ENCODE assay signal across 2 cellular contexts in the genomic region with DNA sequence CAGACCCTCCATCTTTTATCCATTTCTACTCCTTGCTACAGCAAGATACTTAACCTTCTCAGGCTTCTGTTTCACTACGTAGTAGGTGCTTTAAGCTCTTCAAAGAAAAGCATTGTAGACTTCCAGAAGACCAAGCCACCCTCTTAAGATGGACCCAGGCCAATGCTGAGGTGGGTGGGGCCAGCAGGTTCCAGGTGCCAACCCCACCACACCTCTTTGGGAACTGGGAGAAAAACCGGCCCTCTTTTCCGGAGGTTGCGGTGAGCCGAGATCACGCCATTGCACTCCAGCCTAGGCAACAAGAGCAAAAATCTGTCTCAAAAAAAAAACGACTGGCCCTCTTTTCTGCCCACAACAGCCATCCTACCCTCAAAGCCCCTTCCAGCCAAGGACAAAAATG.
TF ChIP-seq lines count a peak whose summit lies in the region.

No MANE protein-coding gene starts in this region.

TF ChIP-seq in GM23338, 12 proteins besides CTCF, POLR2A, EP300 and RAD21:
- TF ChIP-seq POLR2AphosphoS5 (IDR thresholded peaks at IDR 0.05; ENCODE audit: low read depth) (no peak), EZH2phosphoT487 (IDR thresholded peaks at IDR 0.05; ENCODE audit: unreplicated experiment) (no peak), STAT1 (IDR thresholded peaks at IDR 0.05; ENCODE audit: unreplicated experiment) (no peak), CREB1 (CRISPR knock-in tag; IDR thresholded peaks at IDR 0.05; ENCODE audit: low read depth) (no peak), EZH2 (IDR thresholded peaks at IDR 0.05; ENCODE audit: low read depth, unreplicated experiment) (no peak), ZNF331 (CRISPR knock-in tag; IDR thresholded peaks at IDR 0.05; ENCODE audit: low read depth) (no peak), ZNF114 (CRISPR knock-in tag; IDR thresholded peaks at IDR 0.05) (no peak)
- TF ChIP-seq, protein P1, sequence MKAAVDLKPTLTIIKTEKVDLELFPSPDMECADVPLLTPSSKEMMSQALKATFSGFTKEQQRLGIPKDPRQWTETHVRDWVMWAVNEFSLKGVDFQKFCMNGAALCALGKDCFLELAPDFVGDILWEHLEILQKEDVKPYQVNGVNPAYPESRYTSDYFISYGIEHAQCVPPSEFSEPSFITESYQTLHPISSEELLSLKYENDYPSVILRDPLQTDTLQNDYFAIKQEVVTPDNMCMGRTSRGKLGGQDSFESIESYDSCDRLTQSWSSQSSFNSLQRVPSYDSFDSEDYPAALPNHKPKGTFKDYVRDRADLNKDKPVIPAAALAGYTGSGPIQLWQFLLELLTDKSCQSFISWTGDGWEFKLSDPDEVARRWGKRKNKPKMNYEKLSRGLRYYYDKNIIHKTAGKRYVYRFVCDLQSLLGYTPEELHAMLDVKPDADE (IDR thresholded peaks at IDR 0.05): no peak

TF ChIP-seq in K562, 482 proteins besides CTCF, POLR2A, EP300 and RAD21:
- TF ChIP-seq CEBPG (CRISPR knock-in tag; IDR thresholded peaks at IDR 0.05) (no peak), CEBPG (tag; conservative IDR thresholded peaks at IDR 0.05 in 1 of 2, IDR thresholded peaks at IDR 0.05 in 1 of 2) (no peak), GABPB1 (CRISPR knock-in tag; IDR thresholded peaks at IDR 0.05) (no peak), U2AF2 (optimal IDR thresholded peaks at IDR 0.05; ENCODE audit: low read depth, low read length) (no peak), MEIS2 (IDR thresholded peaks at IDR 0.05; ENCODE audit: partially characterized antibody) (no peak), U2AF1 (optimal IDR thresholded peaks at IDR 0.05; ENCODE audit: low read depth, low read length) (no peak), ZKSCAN1 (IDR thresholded peaks at IDR 0.05; ENCODE audit: low read depth, low read length) (peak; percentile 33; the same call in 1 of the 2 replicates)
TF ChIP-seq in K562: peak in this region for 1.
